8 cellular contexts compared by ENCODE assay signal in the genomic region with DNA sequence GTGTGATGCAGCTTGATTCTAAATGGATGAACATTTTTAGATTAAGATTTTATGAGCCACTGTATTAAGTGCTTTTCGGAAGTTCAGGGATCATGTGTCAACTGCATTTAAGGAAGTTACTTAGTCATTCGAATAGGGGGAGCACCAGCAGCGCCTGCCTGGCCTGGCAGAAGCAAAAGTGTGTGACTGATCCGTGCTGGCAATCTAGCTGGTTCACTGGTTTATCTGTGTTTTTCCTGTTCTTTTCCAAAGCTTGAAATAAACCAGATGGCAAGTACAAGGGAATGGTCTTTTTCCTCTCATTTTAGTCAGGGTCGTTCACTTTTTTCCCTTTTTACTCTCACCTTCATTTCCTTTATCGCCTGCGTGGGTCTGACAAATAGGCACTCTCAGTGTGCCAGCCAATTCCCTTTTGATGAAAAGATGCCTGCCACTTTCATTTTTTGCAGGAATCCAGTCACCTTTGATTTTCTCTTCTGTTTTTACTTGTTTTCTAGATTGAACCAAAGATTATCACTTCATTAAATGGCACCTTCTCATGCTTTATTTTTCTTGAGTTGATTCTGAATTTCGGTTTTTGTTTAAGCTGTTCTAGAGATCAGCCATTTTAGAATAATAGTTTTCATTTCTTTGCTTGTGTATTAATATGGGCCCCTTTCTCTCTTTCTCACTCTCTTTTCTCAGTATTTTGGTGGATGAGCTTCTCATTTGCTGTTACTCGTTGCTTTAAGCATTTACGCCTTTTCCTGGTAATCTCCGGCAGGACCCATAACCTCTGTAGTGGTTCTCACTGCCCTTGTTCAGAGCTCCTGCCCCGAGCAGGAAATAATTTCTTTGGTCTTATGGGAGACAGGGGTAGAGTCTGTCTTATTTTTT. TPM values are rescaled to one million over a fixed set of nuclear protein-coding genes. Genes with fewer than 3 reads are reported as not detected.
DNase-seq lines count a peak whose midpoint lies in the region; ATAC-seq and TF ChIP-seq lines count a peak whose summit lies in the region.

No MANE protein-coding gene starts in this region.

- peak overlapping the region; percentile 99 for H3K27ac Mint-ChIP-seq in activated T-cell treated with anti-CD3 and anti-CD28 coated beads, Interleukin-2, amount 50 U/mL, for 72 hours
- H3K27ac Mint-ChIP-seq in osteocyte (ENCODE audit: unreplicated experiment): peak overlapping the region; percentile 89

- no peaks in the 10 kb centered on the region for H3K9me3 Mint-ChIP-seq in activated T-cell treated with anti-CD3 and anti-CD28 coated beads, Interleukin-2, amount 50 U/mL, for 72 hours
- no peaks in the 10 kb centered on the region for H3K9me3 Mint-ChIP-seq in osteocyte (ENCODE audit: unreplicated experiment)

- H3K4me3 Mint-ChIP-seq in activated T-cell treated with anti-CD3 and anti-CD28 coated beads, Interleukin-2, amount 50 U/mL, for 72 hours: no peak overlapping the region
- peak overlapping the region; percentile 65 for H3K4me3 Mint-ChIP-seq in osteocyte (ENCODE audit: unreplicated experiment)

- H3K4me3 ChIP-seq in foreskin fibroblast (ENCODE audit: low read depth in 1 of 2, low read length in 2 of 2): peak overlapping the region; percentile 13 to 36

- no peak for ATAC-seq in activated T-cell treated with anti-CD3 and anti-CD28 coated beads, Interleukin-2, amount 50 U/mL, for 72 hours (replicated peaks in 1 of 2)

- TF ChIP-seq CTCF in foreskin fibroblast (IDR thresholded peaks at IDR 0.05; ENCODE audit: low read depth, low read length) (no peak), osteocyte (IDR thresholded peaks at IDR 0.05) (peak; percentile 26)

- no peaks in the 10 kb centered on the region for H3K27me3 Mint-ChIP-seq in activated T-cell treated with anti-CD3 and anti-CD28 coated beads, Interleukin-2, amount 50 U/mL, for 72 hours (ENCODE audit: low read depth)
- no peaks in the 10 kb centered on the region for H3K27me3 Mint-ChIP-seq in osteocyte (ENCODE audit: unreplicated experiment)

- H3K36me3 Mint-ChIP-seq in activated T-cell treated with anti-CD3 and anti-CD28 coated beads, Interleukin-2, amount 50 U/mL, for 72 hours (ENCODE audit: insufficient read depth in 2 of 2): peaks cover 3 to 10% of the 10 kb centered on the region in 2 donors
- H3K36me3 Mint-ChIP-seq in osteocyte (ENCODE audit: unreplicated experiment): peaks cover 12% of the 10 kb centered on the region

- DNase-seq in NCI-H524 (lab: John Stamatoyannopoulos, UW) (peak; percentile 16), NCI-H524 treated with DMSO at 0.1 percent for 48 hours (lab: John Stamatoyannopoulos, UW) (no peak), NCI-H526 treated with DMSO at 0.1 percent for 48 hours (lab: John Stamatoyannopoulos, UW) (peak; percentile 58), foreskin fibroblast (peak; percentile 81 to 91), osteocyte (ENCODE audit: extremely low spot score, unreplicated experiment) (no peak), LoVo (ENCODE audit: low spot score) (no peak), middle frontal gyrus (ENCODE audit: extremely low spot score, low spot score) (no peak)
- peak; percentile 27 to 46 for DNase-seq in activated T-cell treated with anti-CD3 and anti-CD28 coated beads, Interleukin-2, amount 50 U/mL, for 72 hours

- H3K4me1 Mint-ChIP-seq in activated T-cell treated with anti-CD3 and anti-CD28 coated beads, Interleukin-2, amount 50 U/mL, for 72 hours (ENCODE audit: low read depth): peaks cover 47% of the 10 kb centered on the region
- H3K4me1 Mint-ChIP-seq in osteocyte (ENCODE audit: unreplicated experiment): peaks cover 46% of the 10 kb centered on the region

RNA-seq across cellular contexts. Expression of gene ABHD2, which starts 2.8 kb away (rescaled TPM):
- 10 to 100 TPM; 36.8 to 44.1 TPM for total RNA-seq in activated T-cell treated with anti-CD3 and anti-CD28 coated beads, Interleukin-2, amount 50 U/mL, for 72 hours
- total RNA-seq in osteocyte: 85.7 and 92.2 TPM in 2 replicates

Comparison
In these comparisons a context has a peak if more than half of its experiments do, and no peak if none do; other contexts are left out.
1. DNase-seq: peak in NCI-H524 (2 of 2), NCI-H526 treated with DMSO at 0.1 percent for 48 hours (single experiment), activated T-cell treated with anti-CD3 and anti-CD28 coated beads, Interleukin-2, amount 50 U/mL, for 72 hours (2 of 2) and foreskin fibroblast (2 of 2); none in NCI-H524 treated with DMSO at 0.1 percent for 48 hours (single experiment), osteocyte (single experiment), LoVo (single experiment) and middle frontal gyrus (single experiment).